21 cellular contexts compared by ENCODE assay signal in genomic region chr1:51344276-51344601, GRCh38. TPM values are rescaled to one million over a fixed set of nuclear protein-coding genes. Genes with fewer than 3 reads are reported as not detected.
DNase-seq lines count a peak whose midpoint lies in the region; ATAC-seq, FAIRE-seq and TF ChIP-seq lines count a peak whose summit lies in the region.
"Had no signal": no experiment of that assay in that cellular context is flagged by ENCODE, and none has a peak within 500 bp of the region (broad histone marks: within the 10 kb centered on the region; RNA-seq: fewer than 3 reads in every experiment).

No MANE protein-coding gene starts in this region.

- H3K4me3 ChIP-seq in HEK293 (ENCODE audit: low read depth, low read length), result no peak overlapping the region
- no peak overlapping the region for H3K4me3 ChIP-seq in K562
- H3K4me3 ChIP-seq in iPS-20b (ENCODE audit: low read length), result peak overlapping the region; percentile 65
- H3K4me3 ChIP-seq in skin epidermis, result peak overlapping the region in 6 of 7 experiments; percentile 8 to 39 (median 26)
- H3K4me3 ChIP-seq: BLaER1, mucosa of descending colon, SK-N-MC had no signal

- POLR2A ChIA-PET in HEK293 (lab: Yijun Ruan, JAX) (no interaction called here), K562 (lab: Yijun Ruan, JAX) (interaction anchor here (0.6 to 3.1 kb wide), 4 partner anchors 10 to 49 kb away, joined by 3 to 17 read pairs (median 4); partner anchors contain the start of gene TTC39A)

- no peak for TF ChIP-seq RAD21 in K562 (CRISPR knock-in tag; conservative IDR thresholded peaks at IDR 0.05 in 1 of 2, IDR thresholded peaks at IDR 0.05 in 1 of 2)

- DNase-seq in K562 (ENCODE audit: extremely low read depth in 1 of 4, low spot score in 3 of 4), result peak in 1 of 4 experiments; percentile 11
- no peak for DNase-seq in activated CD4-positive, alpha-beta T cell treated with anti-CD3 and anti-CD28 coated beads, Interleukin-2, amount 50 U/mL, for 4 hours
- DNase-seq: activated CD4-positive, alpha-beta memory T cell treated with anti-CD3 and anti-CD28 coated beads for 36 hours; DMS153; NCI-H1694 treated with DMSO at 0.1 percent for 48 hours; OCI-M1; psoas muscle had no signal

- CTCF ChIA-PET in HEK293 (lab: Yijun Ruan, JAX), result interaction anchor here (0.5 kb wide), 1 partner anchor 189 kb away, joined by 3 read pairs; no protein-coding TSS in a partner anchor
- CTCF ChIA-PET in K562 (lab: Yijun Ruan, JAX; ENCODE audit: low intra/inter-chr PET ratio), result interaction anchor here (0.6 kb wide), 1 partner anchor 48 kb away, joined by 3 read pairs; no protein-coding TSS in a partner anchor

- 51% methylated on average over 7 of the region's 7 CpGs for WGBS in K562 (ENCODE audit: insufficient coverage, low coverage, missing lambda C conversion rate)

- intact Hi-C loops in K562 (cut with micrococcal nuclease), result loop anchor here (5.0 to 10.0 kb wide), 2 partner anchors 178 to 421 kb away; no protein-coding TSS in a partner anchor

- TF ChIP-seq CTCF in HEK293 (tag by site-specific recombination; IDR thresholded peaks at IDR 0.05) (no peak), K562 (IDR thresholded peaks at IDR 0.05 in 2 of 3, conservative IDR thresholded peaks at IDR 0.05 in 1 of 3; ENCODE audit: insufficient read depth in 2 of 3, low read depth in 1 of 3, low read length in 3 of 3) (no peak)

- TF ChIP-seq EP300 in K562 (IDR thresholded peaks at IDR 0.05; ENCODE audit: low read length), result no peak

- H3K9me1 ChIP-seq in K562 (ENCODE audit: control insufficient read depth, insufficient read depth, low read length), result no peaks in the 10 kb centered on the region

- 0 out of 2 replicates have a peak overlapping the region, but pooled peaks have one; percentile 68 for H2AFZ ChIP-seq in K562 (ENCODE audit: low read depth, low read length)

- ATAC-seq in K562 (no peak), HG02884 (IDR thresholded peaks at IDR 0.05; ENCODE audit: unreplicated experiment) (no peak), HG03159 (IDR thresholded peaks at IDR 0.05; ENCODE audit: unreplicated experiment) (no peak)
- ATAC-seq: activated T-helper 17 cell treated with anti-CD3 and anti-CD28 coated beads, Interleukin-2, amount 50 U/mL, for 72 hours had no signal

- no peaks in the 10 kb centered on the region for H3K79me2 ChIP-seq in K562 (ENCODE audit: control insufficient read depth, insufficient read depth, low read length)

- H3K9me3 ChIP-seq in HEK293 (ENCODE audit: control insufficient read depth, insufficient read depth, low read depth, low read length) (no peaks in the 10 kb centered on the region), K562 (replicated peaks; ENCODE audit: control insufficient read depth, insufficient read depth, low read depth, low read length) (no peaks in the 10 kb centered on the region), iPS-20b (ENCODE audit: insufficient read depth, low read depth, low read length) (no peaks in the 10 kb centered on the region)
- H3K9me3 ChIP-seq: adrenal gland, BLaER1, mucosa of descending colon, psoas muscle, testis had no signal

- peak overlapping the region; percentile 26; the same call in 1 of the 2 replicates for H3K4me2 ChIP-seq in K562 (ENCODE audit: insufficient read depth, low read length)
- H3K4me2 ChIP-seq: BLaER1 had no signal

- H3K27me3 ChIP-seq in K562 (ENCODE audit: control insufficient read depth in 2 of 2, insufficient read depth in 2 of 2, low read length in 2 of 2) (peaks cover 0 to 8% of the 10 kb centered on the region in 2 experiments; a peak in 3 of 5 replicates), iPS-20b (ENCODE audit: insufficient read depth, low read length) (peaks cover 43% of the 10 kb centered on the region)
- H3K27me3 ChIP-seq: adrenal gland, testis had no signal

- in situ Hi-C loops in K562 (cut with MboI), result loop anchor here (10.0 kb wide), 1 partner anchor 191 kb away; no protein-coding TSS in a partner anchor

- FAIRE-seq in K562 (lab: Jason Lieb, UNC), result no peak
- FAIRE-seq: GM19239, TTC549 had no signal

- no peaks in the 10 kb centered on the region for H4K20me1 ChIP-seq in K562 (replicated peaks; ENCODE audit: control insufficient read depth, insufficient read depth, low read length)
- H4K20me1 ChIP-seq: BLaER1 had no signal

- H3K9ac ChIP-seq in K562 (ENCODE audit: insufficient read depth in 1 of 2, low read depth in 2 of 2, low read length in 2 of 2), result peak overlapping the region in 1 of 2 experiments; percentile 85; a peak in 2 of 4 replicates
- H3K9ac ChIP-seq in iPS-20b (ENCODE audit: low read depth, low read length), result peak overlapping the region; percentile 52; the same call in 1 of the 2 replicates
- H3K9ac ChIP-seq: BLaER1 had no signal

- BruUV-seq in K562 (replicated peaks; lab: Mats Ljungman, UMichigan), result no TSS peak

- H3K36me3 ChIP-seq in HEK293 (ENCODE audit: control insufficient read depth in 2 of 2, insufficient read depth in 1 of 2, low read length in 2 of 2) (no peaks in the 10 kb centered on the region), K562 (ENCODE audit: control insufficient read depth, insufficient read depth, low read length) (no peaks in the 10 kb centered on the region), iPS-20b (ENCODE audit: insufficient read depth, low read depth, low read length) (no peaks in the 10 kb centered on the region)
- H3K36me3 ChIP-seq: adrenal gland, BLaER1 had no signal

- no peak overlapping the region for H3K27ac ChIP-seq in HEK293 (ENCODE audit: extremely low read depth, low read depth, low read length)
- no peak overlapping the region for H3K27ac ChIP-seq in K562 (ENCODE audit: extremely low read depth, low read depth, low read length)
- H3K27ac ChIP-seq in iPS-20b (ENCODE audit: low read length), result no peak overlapping the region
- H3K27ac ChIP-seq in skin epidermis, result peak overlapping the region in 8 of 21 experiments; percentile 34 to 81 (median 60)
- H3K27ac ChIP-seq: adrenal gland, BLaER1, epithelial cell of prostate, psoas muscle, SK-N-MC, testis had no signal

- H3K4me1 ChIP-seq in HEK293 (ENCODE audit: control insufficient read depth, insufficient read depth, low read length) (no peaks in the 10 kb centered on the region), K562 (replicated peaks in 1 of 2; ENCODE audit: control insufficient read depth in 2 of 2, insufficient read depth in 2 of 2, low read length in 2 of 2) (peaks cover 0 to 17% of the 10 kb centered on the region in 2 experiments; a peak in 2 of 5 replicates), iPS-20b (ENCODE audit: insufficient read depth, low read length) (no peaks in the 10 kb centered on the region)
- H3K4me1 ChIP-seq: BLaER1, testis had no signal

- no peak for TF ChIP-seq POLR2A in K562 (conservative IDR thresholded peaks at IDR 0.05)

TF ChIP-seq in HEK293, 187 proteins besides CTCF, POLR2A, EP300 and RAD21 (continues in another document):
- no peak for TF ChIP-seq ZNF391 (tag by site-specific recombination; IDR thresholded peaks at IDR 0.05; ENCODE audit: borderline replicate concordance, low read depth)

TF ChIP-seq in K562, 482 proteins besides CTCF, POLR2A, EP300 and RAD21 (continues in another document):
- TF ChIP-seq POLR2H (tag; IDR thresholded peaks at IDR 0.05; ENCODE audit: low read depth) (no peak), CEBPB (tag; IDR thresholded peaks at IDR 0.05) (no peak), FOXP1 (CRISPR knock-in tag; IDR thresholded peaks at IDR 0.05) (no peak), TFE3 (CRISPR knock-in tag; IDR thresholded peaks at IDR 0.05) (no peak), ZNF507 (tag; conservative IDR thresholded peaks at IDR 0.05) (no peak), ZC3H4 (CRISPR knock-in tag; IDR thresholded peaks at IDR 0.05; ENCODE audit: borderline replicate concordance) (no peak), HDAC8 (tag; IDR thresholded peaks at IDR 0.05) (no peak), EHMT2 (IDR thresholded peaks at IDR 0.05) (no peak), PHB (CRISPR knock-in tag; IDR thresholded peaks at IDR 0.05) (no peak), ZNF785 (CRISPR knock-in tag; IDR thresholded peaks at IDR 0.05) (no peak)

RNA-seq across cellular contexts. Expression of gene TTC39A, which starts 13.9 kb away (rescaled TPM):
- 1.6 and 1.9 TPM in 2 replicates for total RNA-seq in K562 (2011; cell fraction: chromatin; rRNA removed; ENCODE audit: low replicate concordance)
- 0.53 and 2.7 TPM in 2 replicates for total RNA-seq in K562 (2011; cell fraction: nucleolus; rRNA removed)
- 0.51 and 2.1 TPM in 2 replicates for total RNA-seq in K562 (2011; cell fraction: nucleoplasm; rRNA removed)
- 0.18 and 0.20 TPM in 2 replicates for total RNA-seq in K562 (2014; rRNA removed)
- 0.40 and 0.48 TPM in 2 replicates for total RNA-seq in K562 (2014; rRNA removed; fragmentation: Illumina TruSeq; extraction: Trizol)
- total RNA-seq in K562 (2015; rRNA removed; fragmentation: Illumina TruSeq; extraction: Trizol), result 0.34 and 0.36 TPM in 2 replicates
- total RNA-seq in K562 (2021), result 0.53 and 0.92 TPM in 2 replicates
- 0.74 and 0.82 TPM in 2 replicates for polyA plus RNA-seq in K562 (2011; rRNA removed)
- polyA plus RNA-seq in K562 (2011; cell fraction: cytosol; rRNA removed), result 0.37 and 2.8 TPM in 2 replicates
- polyA plus RNA-seq in K562 (2011; cell fraction: nucleus; rRNA removed), result 0.51 and 0.75 TPM in 2 replicates
- 0.47 and 0.89 TPM in 2 replicates for polyA plus RNA-seq in K562 (2012)
- 0.27 and 0.32 TPM in 2 replicates for polyA plus RNA-seq in K562 (2014; fragmentation: Illumina TruSeq; extraction: Trizol)
- polyA plus RNA-seq in K562 (2014; fragmentation: Nextera tagmentation; extraction: Ambion mirVana), result under 1 TPM; 0.21 to 0.35 TPM
- polyA plus RNA-seq in K562 (2014; rRNA removed), result 0.19 and 0.23 TPM in 2 replicates
- polyA minus RNA-seq in K562 (2011; rRNA and poly(A)+ RNA removed), result 2.0 and 2.1 TPM in 2 replicates
- polyA minus RNA-seq in K562 (2011; cell fraction: cytosol; rRNA and poly(A)+ RNA removed), result not detected in 2 replicates
- polyA minus RNA-seq in K562 (2011; cell fraction: nucleus; rRNA and poly(A)+ RNA removed), result 0.13 and 0.89 TPM in 2 replicates

Comparison
In these comparisons a context has a peak if more than half of its experiments do, and no peak if none do; other contexts are left out.
1. H3K4me3 ChIP-seq: peak in iPS-20b (single experiment) and skin epidermis (6 of 7); none in HEK293 (single experiment) and K562 (single experiment).
2. Of the 44 proteins assayed by ChIP-seq in both K562 and HEK293: peak only in K562: none; only in HEK293: PRDM10; in both: none; in neither: 43.